In the genomic region with DNA sequence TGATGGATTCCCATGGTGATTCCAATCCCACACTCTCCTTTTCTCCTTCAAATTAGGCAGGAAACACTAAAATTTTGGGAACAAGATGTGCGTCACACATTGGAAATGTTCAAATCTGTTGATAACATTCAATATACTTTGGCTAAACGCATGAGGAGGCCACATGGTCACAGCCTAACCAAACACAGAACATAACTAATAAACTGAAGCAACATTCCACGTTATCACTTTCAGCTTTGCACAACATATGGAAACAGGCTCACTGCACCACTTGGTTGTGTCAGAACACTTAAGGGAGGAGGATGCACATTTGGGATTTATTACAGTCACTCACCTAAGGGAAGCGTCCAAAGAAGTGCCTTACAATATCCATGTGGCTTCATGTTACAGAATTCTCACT, we compare ENCODE assay signal across 26 cellular contexts. TPM values are rescaled to one million over a fixed set of nuclear protein-coding genes. Genes with fewer than 3 reads are reported as not detected.
DNase-seq lines count a peak whose midpoint lies in the region; ATAC-seq, FAIRE-seq and TF ChIP-seq lines count a peak whose summit lies in the region.
"Had no signal": no experiment of that assay in that cellular context is flagged by ENCODE, and none has a peak within 500 bp of the region (broad histone marks: within the 10 kb centered on the region; RNA-seq: fewer than 3 reads in every experiment).

No MANE protein-coding gene starts in this region.

- peak overlapping the region in 1 of 2 experiments; percentile 30; a peak in 1 of 4 replicates for H3K4me2 ChIP-seq in H1 (ENCODE audit: insufficient read depth in 1 of 2, low read depth in 2 of 2, low read length in 2 of 2)

- peaks cover 97% of the 10 kb centered on the region for H3K79me2 ChIP-seq in ACC112 (ENCODE audit: control insufficient read depth, insufficient read depth, low read length, unreplicated experiment)
- H3K79me2 ChIP-seq in H1 (ENCODE audit: control insufficient read depth in 1 of 2, insufficient read depth in 2 of 2, low read length in 2 of 2): peaks cover 7 to 82% of the 10 kb centered on the region in 2 experiments

- H3K27ac ChIP-seq in ACC112 (ENCODE audit: low read depth, low read length) (no peak overlapping the region), H1 (ENCODE audit: low read depth, low read length) (no peak overlapping the region)
- H3K27ac ChIP-seq: ascending aorta, C4-2B, Peyer's patch, SJSA1, skin epidermis, testis had no signal

- H3K4me3 ChIP-seq in ACC112 (ENCODE audit: low read depth, low read length) (peak overlapping the region; percentile 39), HFF-Myc (replicated peaks; ENCODE audit: low read depth, low read length) (no peak overlapping the region), H1 (ENCODE audit: extremely low read depth in 1 of 4, insufficient read depth in 2 of 4, low read depth in 3 of 4, low read length in 4 of 4) (no peak overlapping the region)
- H3K4me3 ChIP-seq: ascending aorta, Peyer's patch, SJSA1, skin epidermis, testis had no signal

- no peak overlapping the region for H3K9ac ChIP-seq in H1 (replicated peaks in 1 of 4; ENCODE audit: extremely low read depth in 1 of 4, low read depth in 3 of 4, low read length in 3 of 4)

- no peak overlapping the region for H3K27ac Mint-ChIP-seq in neural crest cell (ENCODE audit: unreplicated experiment)
- H3K27ac Mint-ChIP-seq: activated naive CD4-positive, alpha-beta T cell treated with anti-CD3 and anti-CD28 coated beads, Interleukin-2, amount 50 U/mL, for 72 hours; stimulated activated naive B cell treated with anti-CD40 and anti-IgM and Interleukin-4, amounts not matched to agents 10 μg/mL and 1 μg/mL and 100 μg/mL, for 72 hours; T-helper 1 cell treated with Interleukin-12 subunit alpha and Interleukin-12 subunit beta and Interleukin-4 antibody, amounts not matched to agents 30 μg/mL and 1 μg/mL, for 36 hours had no signal

- H3K36me3 ChIP-seq in ACC112 (ENCODE audit: insufficient read depth, low read length) (peaks cover 38% of the 10 kb centered on the region), H1 (ENCODE audit: control insufficient read depth in 2 of 4, insufficient read depth in 4 of 4, low read length in 3 of 4) (peaks cover 0 to 7% (median 3%) of the 10 kb centered on the region in 4 experiments; a peak in 4 of 8 replicates)

- H3K14ac ChIP-seq in H1 (ENCODE audit: insufficient read length): no peak overlapping the region

- H4K8ac ChIP-seq in H1 (ENCODE audit: extremely low read depth, insufficient read depth, low read length): no peak overlapping the region

- DNase-seq in HFF-Myc (ENCODE audit: extremely low read depth, low read depth) (peak; percentile 68), H1 (ENCODE audit: low read depth in 1 of 2, low spot score in 2 of 2) (peak in 1 of 2 experiments; percentile 38), neural crest cell (ENCODE audit: low read depth, low spot score) (no peak), KG1 (lab: John Stamatoyannopoulos, UW) (no peak)
- no peak for DNase-seq in stimulated activated CD4-positive, alpha-beta T cell treated with anti-CD3 and anti-CD28 coated beads, Interleukin-15, amount 100 ng/mL, for 24 hours
- no peak for DNase-seq in stimulated activated CD4-positive, alpha-beta T cell treated with anti-CD3 and anti-CD28 coated beads, Interleukin-2, amount 100 ng/mL, for 24 hours
- DNase-seq: activated CD4-positive, alpha-beta T cell treated with anti-CD3 and anti-CD28 coated beads, Interleukin-2, amount 50 U/mL, for 1 hour; erythroblast; gastrocnemius medialis; GDM1; NCI-H1105 treated with DMSO at 0.1 percent for 48 hours; NCI-H446 treated with DMSO at 0.1 percent for 48 hours; Peyer's patch; stimulated activated CD4-positive, alpha-beta T cell treated with anti-CD3 and anti-CD28 coated beads, Interleukin-2, amount 100 ng/mL, for 48 hours; stimulated activated naive B cell treated with anti-CD40 and anti-IgM and Interleukin-4, amounts not matched to agents 10 μg/mL and 1 μg/mL and 100 μg/mL, for 72 hours; testis had no signal

- 90% methylated on average over 4 of the region's 4 CpGs; no CpG with 5 or more reads in 1 of the 2 experiments for WGBS in H1 (ENCODE audit: extremely low coverage in 1 of 2, insufficient coverage in 1 of 2, insufficient read length in 1 of 2, insufficient replicate concordance in 2 of 2, low coverage in 1 of 2, low lambda C conversion rate in 2 of 2, missing lambda C conversion rate in 1 of 2), 2 experiments

- H4K20me1 ChIP-seq in H1 (replicated peaks in 1 of 2; ENCODE audit: control insufficient read depth in 1 of 2, insufficient read depth in 2 of 2, low read length in 2 of 2): no peaks in the 10 kb centered on the region

- H3K18ac ChIP-seq in H1 (ENCODE audit: extremely low read depth, low read length): no peak overlapping the region

- H3K27me3 ChIP-seq in ACC112 (ENCODE audit: insufficient read depth, low read length) (no peaks in the 10 kb centered on the region), H1 (replicated peaks in 1 of 4; ENCODE audit: control insufficient read depth in 3 of 4, extremely low read depth in 1 of 4, insufficient read depth in 3 of 4, low read length in 3 of 4) (no peaks in the 10 kb centered on the region)
- H3K27me3 ChIP-seq: ascending aorta, gastrocnemius medialis, Peyer's patch, SJSA1, testis had no signal

- H3K36me3 Mint-ChIP-seq in neural crest cell (ENCODE audit: low read depth): peaks cover 29% of the 10 kb centered on the region

- H2BK15ac ChIP-seq in H1 (ENCODE audit: low read length): 0 out of 2 replicates have a peak overlapping the region, but pooled peaks have one; percentile 10

- H2AK5ac ChIP-seq in H1 (ENCODE audit: low read depth, low read length): peak overlapping the region; percentile 33; the same call in 1 of the 2 replicates

- TF ChIP-seq CTCF in HFF-Myc (IDR thresholded peaks at IDR 0.05; ENCODE audit: low read depth, low read length, missing control alignments): no peak
- TF ChIP-seq CTCF in H1 (IDR thresholded peaks at IDR 0.05; ENCODE audit: control extremely low read depth in 1 of 3, insufficient read depth in 1 of 3, low read depth in 1 of 3, low read length in 3 of 3): no peak
- no peak for TF ChIP-seq CTCF in neural crest cell (conservative IDR thresholded peaks at IDR 0.05)

- peaks cover 3% of the 10 kb centered on the region for H3K9me3 Mint-ChIP-seq in neural crest cell
- H3K9me3 Mint-ChIP-seq: stimulated activated naive B cell treated with anti-CD40 and anti-IgM and Interleukin-4, amounts not matched to agents 10 μg/mL and 1 μg/mL and 100 μg/mL, for 72 hours; T-helper 1 cell treated with Interleukin-12 subunit alpha and Interleukin-12 subunit beta and Interleukin-4 antibody, amounts not matched to agents 30 μg/mL and 1 μg/mL, for 36 hours had no signal

- H2AFZ ChIP-seq in ACC112 (ENCODE audit: low read length, unreplicated experiment) (no peak overlapping the region), H1 (ENCODE audit: low read length) (no peak overlapping the region)

- H2BK120ac ChIP-seq in H1 (replicated peaks; ENCODE audit: low read depth, low read length): no peak overlapping the region

- no peak overlapping the region for H3K4ac ChIP-seq in H1 (replicated peaks; ENCODE audit: insufficient read length, low read depth, low read length)

- H2BK5ac ChIP-seq in H1 (ENCODE audit: low read depth, low read length): peak overlapping the region; percentile 63; the same call in 1 of the 2 replicates

- CTCF ChIA-PET in H1 (lab: Charles Lee; ENCODE audit: partially characterized antibody): interaction anchor here (1.6 to 2.1 kb wide), 3 partner anchors 10 to 145 kb away, joined by 3 to 6 read pairs (median 4); no protein-coding TSS in a partner anchor

- TF ChIP-seq RAD21 in H1 (IDR thresholded peaks at IDR 0.05 in 1 of 2, conservative IDR thresholded peaks at IDR 0.05 in 1 of 2; ENCODE audit: low read depth in 2 of 2, low read length in 2 of 2): no peak

- POLR2A ChIA-PET in H1 (lab: Charles Lee; ENCODE audit: partially characterized antibody): interaction anchor here (1.3 kb wide), 1 partner anchor 10 kb away, joined by 4 read pairs; no protein-coding TSS in a partner anchor

- H3K79me1 ChIP-seq in H1 (ENCODE audit: low read depth, low read length): peaks cover 3% of the 10 kb centered on the region

- no peak overlapping the region for H3K23ac ChIP-seq in H1 (ENCODE audit: insufficient read length)

- no peak for FAIRE-seq in H1 (lab: Jason Lieb, UNC)
- FAIRE-seq: HepG2, keratinocyte had no signal

- H3K9me3 ChIP-seq in H1 (ENCODE audit: insufficient read depth in 2 of 2, low read depth in 1 of 2, low read length in 1 of 2): no peaks in the 10 kb centered on the region
- H3K9me3 ChIP-seq: ascending aorta, gastrocnemius medialis, Peyer's patch, SJSA1, testis had no signal

- peak overlapping the region; percentile 74 for H3K4me3 Mint-ChIP-seq in neural crest cell
- H3K4me3 Mint-ChIP-seq: stimulated activated naive B cell treated with anti-CD40 and anti-IgM and Interleukin-4, amounts not matched to agents 10 μg/mL and 1 μg/mL and 100 μg/mL, for 72 hours; T-helper 1 cell treated with Interleukin-12 subunit alpha and Interleukin-12 subunit beta and Interleukin-4 antibody, amounts not matched to agents 30 μg/mL and 1 μg/mL, for 36 hours had no signal

- H2BK12ac ChIP-seq in H1 (ENCODE audit: low read depth, low read length): peak overlapping the region; percentile 82; the same call in 1 of the 2 replicates

- no peak for TF ChIP-seq EP300 in H1 (IDR thresholded peaks at IDR 0.05; ENCODE audit: borderline replicate concordance in 1 of 2, low read depth in 2 of 2, low read length in 2 of 2)

- ATAC-seq in GM21717 (IDR thresholded peaks at IDR 0.05; ENCODE audit: unreplicated experiment): no peak
- ATAC-seq: activated naive CD4-positive, alpha-beta T cell treated with anti-CD3 and anti-CD28 coated beads, Interleukin-2, amount 50 U/mL, for 72 hours; gastrocnemius medialis; HepG2; stimulated activated naive B cell treated with anti-CD40 and anti-IgM and Interleukin-4, amounts not matched to agents 10 μg/mL and 1 μg/mL and 100 μg/mL, for 72 hours had no signal

- H3K4me1 ChIP-seq in ACC112 (ENCODE audit: control insufficient read depth, insufficient read depth, low read length, unreplicated experiment): peaks cover 40% of the 10 kb centered on the region
- H3K4me1 ChIP-seq in H1 (replicated peaks in 1 of 4; ENCODE audit: control insufficient read depth in 3 of 4, insufficient read depth in 4 of 4, low read length in 3 of 4): peaks cover 3 to 10% (median 5%) of the 10 kb centered on the region in 4 experiments; a peak in 5 of 7 replicates

- H2BK20ac ChIP-seq in H1 (ENCODE audit: low read length): 0 out of 2 replicates have a peak overlapping the region, but pooled peaks have one; percentile 1

- no peak overlapping the region for H4K5ac ChIP-seq in H1 (ENCODE audit: insufficient read length, low read depth, low read length)

- peaks cover 54% of the 10 kb centered on the region for H3K4me1 Mint-ChIP-seq in neural crest cell

- no peaks in the 10 kb centered on the region for H3K27me3 Mint-ChIP-seq in neural crest cell (ENCODE audit: low read depth)

- TF ChIP-seq POLR2A in H1 (IDR thresholded peaks at IDR 0.05; ENCODE audit: control extremely low read depth in 1 of 2, low read depth in 2 of 2, low read length in 2 of 2): no peak

- no peak overlapping the region for H3K56ac ChIP-seq in H1 (replicated peaks; ENCODE audit: insufficient read length, low read depth, low read length)

- H4K91ac ChIP-seq in H1 (replicated peaks; ENCODE audit: insufficient read length, low read length): no peak overlapping the region

- no peaks in the 10 kb centered on the region; the same call in 1 of the 2 replicates for H3K23me2 ChIP-seq in H1 (ENCODE audit: low read depth, low read length)

RNA-seq across cellular contexts. Expression of a gene that starts 4.7 kb away (rescaled TPM):
- total RNA-seq in H1 (2021; fragmentation: NEBNext Ultra II Directional; extraction: Animal tissue kit (Norgen Biotek cat#: 25700)): 14.2 and 15.1 TPM in 2 replicates
- polyA plus RNA-seq in H1 (2011; rRNA removed): 6.9 and 9.4 TPM in 2 replicates
- 3.9 TPM for polyA plus RNA-seq in H1 (2011; cell fraction: cytosol; rRNA removed)
- 13.3 TPM for polyA plus RNA-seq in H1 (2011; cell fraction: nucleus; rRNA removed)
- 6.8 to 8.9 TPM (median 6.9 TPM) in 4 replicates for polyA plus RNA-seq in H1 (2012, experiment 1 of 2)
- 1.9 TPM for polyA plus RNA-seq in H1 (2012, experiment 2 of 2)
- polyA plus RNA-seq in H1 (2013, experiment 1 of 2): 6.7 TPM
- polyA plus RNA-seq in H1 (2013, experiment 2 of 2): 6.9 TPM
- polyA minus RNA-seq in H1 (2011; rRNA and poly(A)+ RNA removed): 36.6 and 41.2 TPM in 2 replicates
- polyA minus RNA-seq in H1 (2011; cell fraction: cytosol; rRNA and poly(A)+ RNA removed): 8.7 TPM
- 31.0 TPM for polyA minus RNA-seq in H1 (2011; cell fraction: nucleus; rRNA and poly(A)+ RNA removed)
- total RNA-seq in neural crest cell: 18.6 and 21.2 TPM in 2 replicates
